1 cellular context compared by ENCODE assay signal in genomic region chr10:114079421-114079820, GRCh38.
TF ChIP-seq lines count a peak whose summit lies in the region.

No MANE protein-coding gene starts in this region.

TF ChIP-seq in HepG2, 621 proteins besides CTCF, POLR2A, EP300 and RAD21 (continued from another document):
- no peak for TF ChIP-seq CSRNP1 (CRISPR knock-in tag; IDR thresholded peaks at IDR 0.05)
- no peak for TF ChIP-seq ZFY (CRISPR knock-in tag; IDR thresholded peaks at IDR 0.05)
- no peak for TF ChIP-seq AHDC1 (CRISPR knock-in tag; IDR thresholded peaks at IDR 0.05; ENCODE audit: borderline replicate concordance)
- TF ChIP-seq CREB3 (CRISPR knock-in tag; IDR thresholded peaks at IDR 0.05) = no peak
- TF ChIP-seq ZBED4 (CRISPR knock-in tag; IDR thresholded peaks at IDR 0.05; ENCODE audit: borderline replicate concordance) = no peak
- no peak for TF ChIP-seq SRSF4 (IDR thresholded peaks at IDR 0.05; ENCODE audit: low read depth, low read length, poor library complexity, severe bottlenecking)
- TF ChIP-seq ATRX (CRISPR knock-in tag; IDR thresholded peaks at IDR 0.05; ENCODE audit: borderline replicate concordance) = no peak
- TF ChIP-seq ZNF724P (CRISPR knock-in tag; IDR thresholded peaks at IDR 0.05; ENCODE audit: borderline replicate concordance) = no peak
